ENCODE assay signal across 8 cellular contexts in the genomic region with DNA sequence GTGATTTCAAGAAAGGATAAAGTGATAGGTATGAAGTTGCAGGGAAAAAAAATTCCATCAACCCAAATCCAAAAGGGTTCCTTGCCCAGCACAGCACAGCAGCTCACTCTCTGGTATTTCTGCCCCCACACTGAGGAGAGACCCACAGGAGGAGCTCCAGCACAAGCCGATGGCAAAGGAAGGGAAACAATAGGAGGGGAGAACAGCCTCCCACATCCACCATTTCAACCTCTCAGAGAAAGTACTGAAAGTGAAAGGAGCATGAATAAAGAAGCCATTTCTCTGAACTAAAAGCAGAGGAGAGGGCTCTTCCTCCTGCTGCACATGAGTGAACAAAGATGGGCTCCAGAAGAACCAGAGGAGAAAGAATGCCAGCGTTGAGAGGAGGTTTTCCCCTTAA. TPM values are rescaled to one million over a fixed set of nuclear protein-coding genes. Genes with fewer than 3 reads are reported as not detected.
DNase-seq lines count a peak whose midpoint lies in the region; TF ChIP-seq lines count a peak whose summit lies in the region.

No MANE protein-coding gene starts in this region.

- in situ Hi-C loops in SK-MEL-5 (cut with HindIII; ENCODE audit: low pct_unique_long_range_greater_than_20kb, low sequenced_read_pairs) = no loop called here

- DNase-seq in NCI-H748 (lab: John Stamatoyannopoulos, UW; ENCODE audit: unreplicated experiment) (peak; percentile 9), NCI-H748 treated with DMSO at 0.1 percent for 48 hours (lab: John Stamatoyannopoulos, UW) (no peak), SK-MEL-5 (ENCODE audit: low read depth, low spot score) (peak; percentile 47), fibroblast of pulmonary artery (ENCODE audit: low read depth) (peak; percentile 76), skeletal muscle cell (ENCODE audit: low read depth) (peak; percentile 28), NCI-H1436 treated with DMSO at 0.1 percent for 48 hours (lab: John Stamatoyannopoulos, UW) (no peak), SKM-1 treated with dmso at 0.1 percent for 144 hours (lab: John Stamatoyannopoulos, UW; ENCODE audit: unreplicated experiment) (no peak), NCI-H1417 treated with DMSO at 0.1 percent for 48 hours (lab: John Stamatoyannopoulos, UW) (no peak)

- H3K4me3 ChIP-seq in fibroblast of pulmonary artery (replicated peaks; ENCODE audit: low read depth, low read length) (peak overlapping the region; percentile 2), skeletal muscle cell (ENCODE audit: low read depth, low read length) (no peak overlapping the region)

- peak; percentile 53 for TF ChIP-seq CTCF in fibroblast of pulmonary artery (IDR thresholded peaks at IDR 0.05; ENCODE audit: low read length, missing control alignments)

RNA-seq across cellular contexts. Expression of gene ZSWIM6, which starts 54.9 kb away (rescaled TPM):
- total RNA-seq in SK-MEL-5 (2014; rRNA removed; shearing (Covaris generic)) = 4.7 and 5.4 TPM in 2 replicates
- polyA plus RNA-seq in SK-MEL-5 (2015; cell fraction: cytosol; rRNA removed) = 8.0 and 10.1 TPM in 2 replicates
- polyA plus RNA-seq in SK-MEL-5 (2015; cell fraction: nucleus; rRNA removed) = 32.1 and 35.3 TPM in 2 replicates

Comparison
In these comparisons a context has a peak if more than half of its experiments do, and no peak if none do; other contexts are left out.
1. DNase-seq: peak in NCI-H748 (single experiment), SK-MEL-5 (single experiment), fibroblast of pulmonary artery (single experiment) and skeletal muscle cell (single experiment); none in NCI-H748 treated with DMSO at 0.1 percent for 48 hours (single experiment), NCI-H1436 treated with DMSO at 0.1 percent for 48 hours (single experiment), SKM-1 treated with dmso at 0.1 percent for 144 hours (single experiment) and NCI-H1417 treated with DMSO at 0.1 percent for 48 hours (single experiment).